In the genomic region with DNA sequence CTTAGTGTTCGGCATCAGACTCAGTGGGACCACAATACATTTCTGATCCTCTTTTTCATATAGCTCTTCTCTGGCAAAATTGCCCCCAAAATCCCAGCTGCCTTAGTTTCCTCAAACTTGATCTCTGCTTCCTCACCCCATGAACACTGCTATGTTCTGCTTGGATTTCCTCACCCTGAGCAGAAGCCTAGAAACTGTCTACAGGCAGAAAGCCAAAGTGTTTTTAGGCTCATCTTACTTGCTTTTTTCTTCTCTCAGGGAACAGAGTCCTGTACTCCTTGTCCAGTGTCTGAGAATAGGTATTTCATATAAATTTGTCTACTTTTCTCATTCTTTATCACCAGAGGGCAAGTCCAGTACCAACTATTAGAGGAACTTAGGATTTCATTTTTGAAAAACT, we compare ENCODE assay signal across 29 cellular contexts.
"Had no signal": no experiment of that assay in that cellular context is flagged by ENCODE, and none has a peak within 500 bp of the region (broad histone marks: within the 10 kb centered on the region; RNA-seq: fewer than 3 reads in every experiment).

No MANE protein-coding gene starts in this region.

- DNase-seq: activated CD4-positive, alpha-beta T cell treated with anti-CD3 and anti-CD28 coated beads for 48 hours; activated CD4-positive, alpha-beta T cell treated with anti-CD3 and anti-CD28 coated beads, Interleukin-2, amount 50 U/mL, for 4 hours; activated CD4-positive, CD25-positive, alpha-beta regulatory T cell treated with anti-CD3 and anti-CD28 coated beads, Interleukin-2, amount 50 U/mL, for 72 hours; activated CD8-positive, alpha-beta memory T cell treated with anti-CD3 and anti-CD28 coated beads, Interleukin-2, amount 10 ng/mL, durations not matched to agents 7 days and 5 days; activated effector memory CD4-positive, alpha-beta T cell treated with anti-CD3 and anti-CD28 coated beads, Interleukin-2, amount 50 U/mL, for 16 hours; activated naive CD4-positive, alpha-beta T cell treated with Interleukin-2 at 50 U/mL for 16 hours; activated naive CD8-positive, alpha-beta T cell treated with anti-CD3 and anti-CD28 coated beads, Interleukin-2, amount 50 U/mL, for 24 hours; activated T-cell treated with anti-CD3 and anti-CD28 coated beads, Interleukin-2, amount 50 U/mL, for 24 hours; amniotic stem cell; body of pancreas; Karpas-422; NCI-H1105 treated with DMSO at 0.1 percent for 48 hours; NCI-H1436 treated with DMSO at 0.1 percent for 48 hours; NCI-H187; NCI-H2081; NCI-H526; NCI-H82; OCI-M1; Right ventricle myocardium superior; RPMI8226; SJCRH30; SW 1271; T-helper 9 cell had no signal

- H3K36me3 ChIP-seq: ascending aorta, SJCRH30 had no signal

- H3K36me3 Mint-ChIP-seq: activated CD8-positive, alpha-beta memory T cell treated with anti-CD3 and anti-CD28 coated beads, Interleukin-2, amount 10 ng/mL, durations not matched to agents 7 days and 5 days; activated naive CD4-positive, alpha-beta T cell treated with anti-CD3 and anti-CD28 coated beads, Interleukin-2, amount 50 U/mL, for 72 hours; WTC11 had no signal

- H3K4me3 Mint-ChIP-seq: activated CD8-positive, alpha-beta memory T cell treated with anti-CD3 and anti-CD28 coated beads, Interleukin-2, amount 10 ng/mL, durations not matched to agents 7 days and 5 days; activated naive CD8-positive, alpha-beta T cell treated with anti-CD3 and anti-CD28 coated beads, Interleukin-2, amount 50 U/mL, for 24 hours; activated T-cell treated with anti-CD3 and anti-CD28 coated beads, Interleukin-2, amount 50 U/mL, for 24 hours; WTC11 had no signal

- H3K27ac ChIP-seq: ascending aorta, body of pancreas, SJCRH30 had no signal

- H3K4me1 Mint-ChIP-seq: activated CD8-positive, alpha-beta memory T cell treated with anti-CD3 and anti-CD28 coated beads, Interleukin-2, amount 10 ng/mL, durations not matched to agents 7 days and 5 days; activated naive CD8-positive, alpha-beta T cell treated with anti-CD3 and anti-CD28 coated beads, Interleukin-2, amount 50 U/mL, for 24 hours had no signal

- ATAC-seq: activated CD8-positive, alpha-beta memory T cell treated with anti-CD3 and anti-CD28 coated beads, Interleukin-2, amount 10 ng/mL, durations not matched to agents 7 days and 5 days; activated naive CD4-positive, alpha-beta T cell treated with anti-CD3 and anti-CD28 coated beads, Interleukin-2, amount 50 U/mL, for 72 hours; activated naive CD8-positive, alpha-beta T cell treated with anti-CD3 and anti-CD28 coated beads, Interleukin-2, amount 50 U/mL, for 24 hours; body of pancreas; Panc1; SK-N-SH treated with all-trans-retinoic acid at 6 μM for 48 hours; WTC11 had no signal

- H3K27ac Mint-ChIP-seq: activated CD8-positive, alpha-beta memory T cell treated with anti-CD3 and anti-CD28 coated beads, Interleukin-2, amount 10 ng/mL, durations not matched to agents 7 days and 5 days; activated naive CD4-positive, alpha-beta T cell treated with anti-CD3 and anti-CD28 coated beads, Interleukin-2, amount 50 U/mL, for 72 hours; activated naive CD8-positive, alpha-beta T cell treated with anti-CD3 and anti-CD28 coated beads, Interleukin-2, amount 50 U/mL, for 24 hours; activated T-cell treated with anti-CD3 and anti-CD28 coated beads, Interleukin-2, amount 50 U/mL, for 24 hours; WTC11 had no signal

- H3K27me3 Mint-ChIP-seq: activated naive CD8-positive, alpha-beta T cell treated with anti-CD3 and anti-CD28 coated beads, Interleukin-2, amount 50 U/mL, for 24 hours; activated T-cell treated with anti-CD3 and anti-CD28 coated beads, Interleukin-2, amount 50 U/mL, for 24 hours had no signal

- H3K4me3 ChIP-seq: ascending aorta, body of pancreas, SJCRH30 had no signal

- FAIRE-seq: bronchial epithelial cell had no signal

- H3K27me3 ChIP-seq: ascending aorta, body of pancreas, SJCRH30 had no signal

- H3K9me3 Mint-ChIP-seq: activated naive CD4-positive, alpha-beta T cell treated with anti-CD3 and anti-CD28 coated beads, Interleukin-2, amount 50 U/mL, for 72 hours; activated naive CD8-positive, alpha-beta T cell treated with anti-CD3 and anti-CD28 coated beads, Interleukin-2, amount 50 U/mL, for 24 hours; activated T-cell treated with anti-CD3 and anti-CD28 coated beads, Interleukin-2, amount 50 U/mL, for 24 hours; WTC11 had no signal

- H3K9me3 ChIP-seq: ascending aorta, body of pancreas, SJCRH30 had no signal

- H3K4me1 ChIP-seq: ascending aorta, body of pancreas, SJCRH30 had no signal
